ENCODE assay signal across 1 cellular context in the genomic region with DNA sequence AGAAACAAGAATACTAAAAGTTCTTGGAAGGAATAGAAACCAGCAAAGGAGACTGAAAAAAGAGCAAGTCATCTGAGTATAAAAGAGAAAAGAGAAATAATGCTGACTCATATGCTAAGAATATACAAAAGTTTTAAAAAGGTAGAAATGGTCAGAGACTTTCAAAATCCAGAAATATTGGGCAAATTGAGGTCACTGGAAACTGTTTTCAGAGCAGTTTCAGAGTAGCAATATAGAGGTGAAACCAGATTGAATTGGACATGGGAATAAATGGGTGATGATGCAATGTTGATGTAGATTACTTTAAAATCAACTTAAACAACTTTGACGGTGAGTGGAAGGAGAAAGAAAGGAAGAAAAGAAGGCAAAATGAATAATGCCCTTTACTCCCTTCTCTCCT.
TF ChIP-seq lines count a peak whose summit lies in the region.

No MANE protein-coding gene starts in this region.

TF ChIP-seq in HepG2, 621 proteins besides CTCF, POLR2A, EP300 and RAD21:
- TF ChIP-seq NFE2L2 (IDR thresholded peaks at IDR 0.05; ENCODE audit: low read length): peak; percentile 49; the same call in 1 of the 2 replicates
- TF ChIP-seq, protein P1, sequence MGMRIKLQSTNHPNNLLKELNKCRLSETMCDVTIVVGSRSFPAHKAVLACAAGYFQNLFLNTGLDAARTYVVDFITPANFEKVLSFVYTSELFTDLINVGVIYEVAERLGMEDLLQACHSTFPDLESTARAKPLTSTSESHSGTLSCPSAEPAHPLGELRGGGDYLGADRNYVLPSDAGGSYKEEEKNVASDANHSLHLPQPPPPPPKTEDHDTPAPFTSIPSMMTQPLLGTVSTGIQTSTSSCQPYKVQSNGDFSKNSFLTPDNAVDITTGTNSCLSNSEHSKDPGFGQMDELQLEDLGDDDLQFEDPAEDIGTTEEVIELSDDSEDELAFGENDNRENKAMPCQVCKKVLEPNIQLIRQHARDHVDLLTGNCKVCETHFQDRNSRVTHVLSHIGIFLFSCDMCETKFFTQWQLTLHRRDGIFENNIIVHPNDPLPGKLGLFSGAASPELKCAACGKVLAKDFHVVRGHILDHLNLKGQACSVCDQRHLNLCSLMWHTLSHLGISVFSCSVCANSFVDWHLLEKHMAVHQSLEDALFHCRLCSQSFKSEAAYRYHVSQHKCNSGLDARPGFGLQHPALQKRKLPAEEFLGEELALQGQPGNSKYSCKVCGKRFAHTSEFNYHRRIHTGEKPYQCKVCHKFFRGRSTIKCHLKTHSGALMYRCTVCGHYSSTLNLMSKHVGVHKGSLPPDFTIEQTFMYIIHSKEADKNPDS (CRISPR knock-in tag; IDR thresholded peaks at IDR 0.05): no peak
- peak; percentile 67 to 85 for TF ChIP-seq MAFK (conservative IDR thresholded peaks at IDR 0.05 in 1 of 2, IDR thresholded peaks at IDR 0.05 in 1 of 2; ENCODE audit: low read length in 2 of 2)
- TF ChIP-seq CEBPB (IDR thresholded peaks at IDR 0.05; ENCODE audit: borderline replicate concordance, low read depth, low read length): peak; percentile 54; the same call in 1 of the 2 replicates
- 0 out of 2 replicates have a peak, but pooled peaks have one; percentile 7 for TF ChIP-seq ATF7 (IDR thresholded peaks at IDR 0.05)
- no peak for TF ChIP-seq ATF7 (CRISPR knock-in tag; IDR thresholded peaks at IDR 0.05)
- TF ChIP-seq MAFF (IDR thresholded peaks at IDR 0.05; ENCODE audit: low read depth, low read length): peak; percentile 65; the same call in 1 of the 2 replicates
